In the genomic region with DNA sequence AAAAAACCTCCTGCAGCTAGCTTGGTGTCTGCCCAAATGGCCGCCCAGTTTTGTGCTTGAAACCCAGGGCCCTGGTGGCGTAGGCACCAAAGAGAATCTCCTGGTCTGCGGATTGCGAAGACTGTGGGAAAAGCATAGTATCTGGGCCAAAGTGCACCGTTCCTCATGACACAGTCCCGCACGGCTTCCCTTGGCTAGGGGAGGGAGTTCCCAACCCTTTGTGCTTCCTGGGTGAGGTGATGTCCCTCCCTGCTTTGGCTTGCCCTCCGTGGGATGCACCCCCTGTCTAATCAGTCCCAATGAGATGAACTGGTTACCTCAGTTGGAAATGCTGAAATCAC, we compare ENCODE assay signal across 1 cellular context.
TF ChIP-seq lines count a peak whose summit lies in the region.

No MANE protein-coding gene starts in this region.

TF ChIP-seq in K562, 482 proteins besides CTCF, POLR2A, EP300 and RAD21 (continued from another document):
- TF ChIP-seq SMARCE1 (IDR thresholded peaks at IDR 0.05) (no peak), EP400 (IDR thresholded peaks at IDR 0.05) (no peak), ZNF75A (CRISPR knock-in tag; IDR thresholded peaks at IDR 0.05) (peak; percentile 68; the same call in 1 of the 2 replicates), MCM7 (IDR thresholded peaks at IDR 0.05) (no peak), TCF7 (IDR thresholded peaks at IDR 0.05; ENCODE audit: borderline replicate concordance) (no peak)
- TF ChIP-seq, protein P1, sequence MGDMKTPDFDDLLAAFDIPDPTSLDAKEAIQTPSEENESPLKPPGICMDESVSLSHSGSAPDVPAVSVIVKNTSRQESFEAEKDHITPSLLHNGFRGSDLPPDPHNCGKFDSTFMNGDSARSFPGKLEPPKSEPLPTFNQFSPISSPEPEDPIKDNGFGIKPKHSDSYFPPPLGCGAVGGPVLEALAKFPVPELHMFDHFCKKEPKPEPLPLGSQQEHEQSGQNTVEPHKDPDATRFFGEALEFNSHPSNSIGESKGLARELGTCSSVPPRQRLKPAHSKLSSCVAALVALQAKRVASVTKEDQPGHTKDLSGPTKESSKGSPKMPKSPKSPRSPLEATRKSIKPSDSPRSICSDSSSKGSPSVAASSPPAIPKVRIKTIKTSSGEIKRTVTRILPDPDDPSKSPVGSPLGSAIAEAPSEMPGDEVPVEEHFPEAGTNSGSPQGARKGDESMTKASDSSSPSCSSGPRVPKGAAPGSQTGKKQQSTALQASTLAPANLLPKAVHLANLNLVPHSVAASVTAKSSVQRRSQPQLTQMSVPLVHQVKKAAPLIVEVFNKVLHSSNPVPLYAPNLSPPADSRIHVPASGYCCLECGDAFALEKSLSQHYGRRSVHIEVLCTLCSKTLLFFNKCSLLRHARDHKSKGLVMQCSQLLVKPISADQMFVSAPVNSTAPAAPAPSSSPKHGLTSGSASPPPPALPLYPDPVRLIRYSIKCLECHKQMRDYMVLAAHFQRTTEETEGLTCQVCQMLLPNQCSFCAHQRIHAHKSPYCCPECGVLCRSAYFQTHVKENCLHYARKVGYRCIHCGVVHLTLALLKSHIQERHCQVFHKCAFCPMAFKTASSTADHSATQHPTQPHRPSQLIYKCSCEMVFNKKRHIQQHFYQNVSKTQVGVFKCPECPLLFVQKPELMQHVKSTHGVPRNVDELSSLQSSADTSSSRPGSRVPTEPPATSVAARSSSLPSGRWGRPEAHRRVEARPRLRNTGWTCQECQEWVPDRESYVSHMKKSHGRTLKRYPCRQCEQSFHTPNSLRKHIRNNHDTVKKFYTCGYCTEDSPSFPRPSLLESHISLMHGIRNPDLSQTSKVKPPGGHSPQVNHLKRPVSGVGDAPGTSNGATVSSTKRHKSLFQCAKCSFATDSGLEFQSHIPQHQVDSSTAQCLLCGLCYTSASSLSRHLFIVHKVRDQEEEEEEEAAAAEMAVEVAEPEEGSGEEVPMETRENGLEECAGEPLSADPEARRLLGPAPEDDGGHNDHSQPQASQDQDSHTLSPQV (IDR thresholded peaks at IDR 0.05): peak; percentile 37; the same call in 1 of the 2 replicates
